In genomic region chr5:143057580-143057999, GRCh38 we compare ENCODE assay signal across 9 cellular contexts.
A peak's percentile ranks its signal among the peaks of the same experiment; 100 is the strongest.
DNase-seq lines count a peak whose midpoint lies in the region; ATAC-seq, FAIRE-seq and TF ChIP-seq lines count a peak whose summit lies in the region.
"Had no signal": no experiment of that assay in that cellular context is flagged by ENCODE, and none has a peak within 500 bp of the region (broad histone marks: within the 10 kb centered on the region; RNA-seq: fewer than 3 reads in every experiment).

No MANE protein-coding gene starts in this region.

- peaks cover 0 to 19% (median 0%) of the 10 kb centered on the region in 3 donors for H3K36me3 ChIP-seq in esophagus squamous epithelium

- peak overlapping the region; percentile 48 for H3K27ac ChIP-seq in caudate nucleus (ENCODE audit: low read depth, low read length)
- no peak overlapping the region for H3K27ac ChIP-seq in esophagus squamous epithelium
- H3K27ac ChIP-seq: tibial nerve had no signal

- 62 to 80% methylated on average over 3 of the region's 3 CpGs for WGBS in esophagus squamous epithelium, 2 donors
- 64 to 72% methylated on average over 3 of the region's 3 CpGs for WGBS in lower leg skin, 2 donors

- TF ChIP-seq POLR2A in GM12892 (IDR thresholded peaks at IDR 0.05; ENCODE audit: low read depth, low read length) (peak; percentile 52; the same call in 1 of the 2 replicates), esophagus squamous epithelium (IDR thresholded peaks at IDR 0.05) (no peak), lower leg skin (IDR thresholded peaks at IDR 0.05) (no peak)

- DNase-seq in GM12892 (ENCODE audit: insufficient read length) (no peak), caudate nucleus (lab: John Stamatoyannopoulos, UW) (no peak), esophagus squamous epithelium (lab: John Stamatoyannopoulos, UW) (no peak), lower leg skin (ENCODE audit: low spot score in 2 of 2) (no peak), NCI-H446 (lab: John Stamatoyannopoulos, UW) (no peak), HTR-8/SVneo (ENCODE audit: insufficient read length, low spot score) (no peak)

- ATAC-seq in GM21381 (IDR thresholded peaks at IDR 0.05; ENCODE audit: unreplicated experiment) (peak; percentile 47), HG03439 (IDR thresholded peaks at IDR 0.05; ENCODE audit: unreplicated experiment) (peak; percentile 44)

- H3K4me3 ChIP-seq in esophagus squamous epithelium (no peak overlapping the region), lower leg skin (ENCODE audit: low read depth, poor library complexity, severe bottlenecking) (no peak overlapping the region)
- H3K4me3 ChIP-seq: tibial nerve had no signal

- FAIRE-seq in GM12892 (lab: Jason Lieb, UNC) = peak; percentile 96
- no peak for FAIRE-seq in HTR-8/SVneo (lab: Jason Lieb, UNC)

- TF ChIP-seq CTCF in esophagus squamous epithelium (IDR thresholded peaks at IDR 0.05) (no peak), lower leg skin (IDR thresholded peaks at IDR 0.05) (no peak)

- intact Hi-C loops in esophagus squamous epithelium (cut with DNase I) (no loop called here), lower leg skin (cut with DNase I; ENCODE audit: low total_unique reads) (no loop called here)

- H3K9me3 ChIP-seq in esophagus squamous epithelium = no peaks in the 10 kb centered on the region
- H3K9me3 ChIP-seq: tibial nerve had no signal

- no peaks in the 10 kb centered on the region for H3K27me3 ChIP-seq in esophagus squamous epithelium
- H3K27me3 ChIP-seq: tibial nerve had no signal

- H3K4me1 ChIP-seq in esophagus squamous epithelium = peaks cover 0 to 39% (median 0%) of the 10 kb centered on the region in 3 donors
